In the genomic region with DNA sequence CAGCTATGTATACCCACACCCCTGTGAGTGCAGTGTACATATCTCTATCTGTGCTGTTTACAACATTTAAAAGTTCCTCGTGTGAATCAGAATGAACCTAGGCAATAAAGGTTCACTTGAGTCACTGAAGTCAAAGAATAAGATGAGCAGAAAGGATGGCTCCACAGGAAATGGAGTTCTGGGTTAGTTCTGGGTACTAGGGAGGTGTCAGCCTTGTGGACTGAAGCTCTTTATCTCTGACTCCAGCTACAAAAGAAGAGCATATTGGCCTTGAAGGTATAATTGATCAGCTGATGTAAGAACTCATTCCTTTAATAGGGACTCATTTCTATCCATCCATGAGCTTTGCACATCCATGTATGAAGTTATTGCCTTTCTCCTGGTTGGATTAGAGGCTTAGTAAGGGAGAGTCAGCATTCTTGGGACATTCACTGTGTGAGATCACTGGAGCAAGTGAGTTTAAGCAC, we compare ENCODE assay signal across 17 cellular contexts.
A peak's percentile ranks its signal among the peaks of the same experiment; 100 is the strongest.
DNase-seq lines count a peak whose midpoint lies in the region; FAIRE-seq and TF ChIP-seq lines count a peak whose summit lies in the region.
"Had no signal": no experiment of that assay in that cellular context is flagged by ENCODE, and none has a peak within 500 bp of the region (broad histone marks: within the 10 kb centered on the region; RNA-seq: fewer than 3 reads in every experiment).

No MANE protein-coding gene starts in this region.

- no peak overlapping the region for H3K4me3 ChIP-seq in OCI-LY1 (ENCODE audit: low read depth, low read length, poor library complexity, severe bottlenecking)
- no peak overlapping the region for H3K4me3 ChIP-seq in astrocyte (ENCODE audit: insufficient read depth, low read depth, low read length)
- H3K4me3 ChIP-seq in mesodermal cell (ENCODE audit: extremely low read depth, insufficient read depth, low read length, poor library complexity, severe bottlenecking), result no peak overlapping the region
- H3K4me3 ChIP-seq: cardiac muscle cell, lung had no signal

- H3K27ac ChIP-seq in OCI-LY1 (ENCODE audit: low read depth, low read length, poor library complexity, severe bottlenecking) (peak overlapping the region; percentile 42), astrocyte (ENCODE audit: low read depth, low read length) (no peak overlapping the region), mesodermal cell (ENCODE audit: low read depth, low read length, severe bottlenecking) (peak overlapping the region; percentile 38)
- H3K27ac ChIP-seq: cardiac muscle cell had no signal

- H3K9ac ChIP-seq in OCI-LY1 (ENCODE audit: low read length) (no peak overlapping the region), astrocyte (ENCODE audit: low read length) (no peak overlapping the region)

- no peak overlapping the region for H3K4me2 ChIP-seq in OCI-LY1 (ENCODE audit: low read length)
- H3K4me2 ChIP-seq in astrocyte (ENCODE audit: low read length), result no peak overlapping the region

- H3K4me1 Mint-ChIP-seq in astrocyte (ENCODE audit: low read depth, unreplicated experiment), result peaks cover 23% of the 10 kb centered on the region

- H3K4me3 Mint-ChIP-seq in astrocyte (ENCODE audit: unreplicated experiment), result no peak overlapping the region
- H3K4me3 Mint-ChIP-seq: effector memory CD8-positive, alpha-beta T cell; neural crest cell had no signal

- 100% methylated on average over 1 of the region's 1 CpG; no CpG with 5 or more reads in 1 of the 2 experiments for WGBS in mesodermal cell (ENCODE audit: insufficient coverage in 2 of 2), 2 experiments

- no peaks in the 10 kb centered on the region for H3K9me3 Mint-ChIP-seq in astrocyte (ENCODE audit: unreplicated experiment)
- H3K9me3 Mint-ChIP-seq: effector memory CD8-positive, alpha-beta T cell had no signal

- peaks cover 9% of the 10 kb centered on the region; the same call in 1 of the 2 replicates for H3K36me3 ChIP-seq in OCI-LY1 (ENCODE audit: insufficient read depth, low read length)
- H3K36me3 ChIP-seq in astrocyte (ENCODE audit: insufficient read depth, low read length), result no peaks in the 10 kb centered on the region
- H3K36me3 ChIP-seq in mesodermal cell (ENCODE audit: control insufficient read depth, insufficient read depth, low read length), result no peaks in the 10 kb centered on the region
- H3K36me3 ChIP-seq: cardiac muscle cell had no signal

- no peaks in the 10 kb centered on the region for H3K79me2 ChIP-seq in OCI-LY1 (ENCODE audit: insufficient read depth, low read length)
- H3K79me2 ChIP-seq in astrocyte (ENCODE audit: insufficient read depth, low read length), result no peaks in the 10 kb centered on the region

- H3K27me3 ChIP-seq in OCI-LY1 (ENCODE audit: insufficient read depth, low read length) (no peaks in the 10 kb centered on the region), astrocyte (ENCODE audit: insufficient read depth, low read length) (peaks cover 3% of the 10 kb centered on the region)
- H3K27me3 ChIP-seq: cardiac muscle cell had no signal

- TF ChIP-seq CTCF in OCI-LY1 (IDR thresholded peaks at IDR 0.05; ENCODE audit: low read length), result no peak
- no peak for TF ChIP-seq CTCF in astrocyte (IDR thresholded peaks at IDR 0.05; ENCODE audit: insufficient read depth, low read depth, low read length)

- FAIRE-seq in astrocyte (lab: Jason Lieb, UNC), result no peak

- H3K9me3 ChIP-seq in OCI-LY1 (ENCODE audit: low read length), result peaks cover 9% of the 10 kb centered on the region
- no peaks in the 10 kb centered on the region for H3K9me3 ChIP-seq in astrocyte (ENCODE audit: insufficient read depth, low read depth, low read length)
- H3K9me3 ChIP-seq in mesodermal cell (ENCODE audit: control insufficient read depth, low read length), result no peaks in the 10 kb centered on the region

- H3K4me1 ChIP-seq in OCI-LY1 (ENCODE audit: insufficient read depth, low read length, severe bottlenecking), result peaks cover 46% of the 10 kb centered on the region
- peaks cover 18% of the 10 kb centered on the region for H3K4me1 ChIP-seq in astrocyte (ENCODE audit: insufficient read depth, low read length)
- H3K4me1 ChIP-seq in mesodermal cell (ENCODE audit: control insufficient read depth, insufficient read depth, low read length, poor library complexity, severe bottlenecking), result peaks cover 32% of the 10 kb centered on the region

- H4K20me1 ChIP-seq in OCI-LY1 (ENCODE audit: insufficient read depth, low read length), result no peaks in the 10 kb centered on the region
- no peaks in the 10 kb centered on the region for H4K20me1 ChIP-seq in astrocyte (ENCODE audit: insufficient read depth, low read length)

- no peaks in the 10 kb centered on the region for H3F3A ChIP-seq in OCI-LY1 (ENCODE audit: insufficient read depth, low read length)

- H2AFZ ChIP-seq in OCI-LY1 (ENCODE audit: low read length), result no peak overlapping the region
- no peak overlapping the region for H2AFZ ChIP-seq in astrocyte (ENCODE audit: low read depth, low read length)

- peak overlapping the region; percentile 68 for H3K27ac Mint-ChIP-seq in astrocyte (ENCODE audit: unreplicated experiment)

- no peaks in the 10 kb centered on the region for H3K36me3 Mint-ChIP-seq in astrocyte (ENCODE audit: low read depth, unreplicated experiment)

- DNase-seq in ELR (ENCODE audit: low read depth), result peak; percentile 29
- no peak for DNase-seq in astrocyte (ENCODE audit: low read depth)
- DNase-seq in cerebellar nuclear complex (lab: John Stamatoyannopoulos, UW), result no peak
- no peak for DNase-seq in NK-92 treated with Interleukin-12 subunit alpha and Interleukin-12 subunit beta, amount 100 ng/mL, for 24 hours (lab: John Stamatoyannopoulos, UW)
- DNase-seq in DMS53 treated with DMSO at 0.1 percent for 48 hours (lab: John Stamatoyannopoulos, UW; ENCODE audit: unreplicated experiment), result no peak
- DNase-seq: C1 segment of cervical spinal cord; DMS153; effector memory CD8-positive, alpha-beta T cell; foreskin melanocyte; NCI-H1092; right cardiac atrium; SIG-M5 had no signal

- no peaks in the 10 kb centered on the region for H3K27me3 Mint-ChIP-seq in astrocyte (ENCODE audit: low read depth, unreplicated experiment)
- H3K27me3 Mint-ChIP-seq: effector memory CD8-positive, alpha-beta T cell had no signal

- H3K9me2 ChIP-seq in OCI-LY1 (ENCODE audit: low read depth, low read length), result no peaks in the 10 kb centered on the region
